8 cellular contexts compared by ENCODE assay signal in genomic region chr9:4923580-4924544, GRCh38.
A peak's percentile ranks its signal among the peaks of the same experiment; 100 is the strongest.
DNase-seq lines count a peak whose midpoint lies in the region; ATAC-seq and TF ChIP-seq lines count a peak whose summit lies in the region.

No MANE protein-coding gene starts in this region.

- H3K9me3 ChIP-seq in adrenal gland (replicated peaks in 1 of 3) (no peaks in the 10 kb centered on the region), prostate gland (no peaks in the 10 kb centered on the region), gastroesophageal sphincter (peaks cover 0 to 15% (median 0%) of the 10 kb centered on the region in 3 donors)

- ATAC-seq in GM18502 (IDR thresholded peaks at IDR 0.05; ENCODE audit: poor library complexity, unreplicated experiment) (peak; percentile 45), gastroesophageal sphincter (no peak), HG03095 (IDR thresholded peaks at IDR 0.05; ENCODE audit: unreplicated experiment) (no peak)

- H3K27me3 ChIP-seq in KMS-11 (ENCODE audit: insufficient read depth, low read depth) (no peaks in the 10 kb centered on the region), adrenal gland (no peaks in the 10 kb centered on the region), prostate gland (replicated peaks; ENCODE audit: insufficient read depth) (no peaks in the 10 kb centered on the region), gastroesophageal sphincter (no peaks in the 10 kb centered on the region)

- TF ChIP-seq POLR2A in adrenal gland (IDR thresholded peaks at IDR 0.05) (no peak), prostate gland (IDR thresholded peaks at IDR 0.05) (no peak), gastroesophageal sphincter (IDR thresholded peaks at IDR 0.05) (no peak)

- no peak overlapping the region for H3K9ac ChIP-seq in KMS-11

- DNase-seq in AG10803 (ENCODE audit: low read depth) (peak; percentile 20), adrenal gland (no peak), medulla oblongata (ENCODE audit: extremely low spot score) (peak; percentile 20), prostate gland (ENCODE audit: low spot score) (no peak)

- no peaks in the 10 kb centered on the region for H4K20me1 ChIP-seq in KMS-11 (ENCODE audit: insufficient read depth)

- intact Hi-C loops in adrenal gland (cut with DNase I): loop anchor here in 1 of 2 donors (5.0 kb wide), 1 partner anchor 162 kb away; no protein-coding TSS in a partner anchor
- intact Hi-C loops in prostate gland (cut with DNase I): loop anchor here (10.0 kb wide), 1 partner anchor 159 kb away; no protein-coding TSS in a partner anchor

- H3K27ac ChIP-seq in KMS-11: no peak overlapping the region
- H3K27ac ChIP-seq in adrenal gland: no peak overlapping the region
- H3K27ac ChIP-seq in prostate gland: no peak overlapping the region
- H3K27ac ChIP-seq in gastroesophageal sphincter: no peak overlapping the region

- no peak for TF ChIP-seq EP300 in gastroesophageal sphincter (IDR thresholded peaks at IDR 0.05)

- H3K36me3 ChIP-seq in KMS-11 (ENCODE audit: insufficient read depth): no peaks in the 10 kb centered on the region
- no peaks in the 10 kb centered on the region for H3K36me3 ChIP-seq in adrenal gland (replicated peaks in 1 of 2)
- no peaks in the 10 kb centered on the region for H3K36me3 ChIP-seq in prostate gland
- H3K36me3 ChIP-seq in gastroesophageal sphincter: no peaks in the 10 kb centered on the region

- H2AFZ ChIP-seq in KMS-11 (ENCODE audit: low read depth): no peak overlapping the region

- H3K4me1 ChIP-seq in KMS-11 (ENCODE audit: low read depth, poor library complexity, severe bottlenecking) (no peaks in the 10 kb centered on the region), adrenal gland (replicated peaks in 1 of 2) (no peaks in the 10 kb centered on the region), prostate gland (replicated peaks) (no peaks in the 10 kb centered on the region), gastroesophageal sphincter (no peaks in the 10 kb centered on the region)

- TF ChIP-seq CTCF in AG10803 (conservative IDR thresholded peaks at IDR 0.05; ENCODE audit: low read length) (peak; percentile 55), KMS-11 (conservative IDR thresholded peaks at IDR 0.05; ENCODE audit: low read depth, low read length) (peak; percentile 51), adrenal gland (IDR thresholded peaks at IDR 0.05) (peak in 5 of 6 experiments; percentile 20 to 50 (median 39)), prostate gland (IDR thresholded peaks at IDR 0.05) (peak in 2 of 4 experiments; percentile 28 to 33), gastroesophageal sphincter (IDR thresholded peaks at IDR 0.05) (no peak)

- H3K4me3 ChIP-seq in AG10803 (ENCODE audit: low read length): no peak overlapping the region
- no peak overlapping the region for H3K4me3 ChIP-seq in KMS-11 (IDR thresholded peaks at IDR 0.05; ENCODE audit: insufficient read depth, low read depth, low read length)
- no peak overlapping the region for H3K4me3 ChIP-seq in adrenal gland
- H3K4me3 ChIP-seq in prostate gland: no peak overlapping the region
- H3K4me3 ChIP-seq in gastroesophageal sphincter: no peak overlapping the region

- no peaks in the 10 kb centered on the region for H3K79me2 ChIP-seq in KMS-11 (ENCODE audit: insufficient read depth, low read depth)

- H3K4me2 ChIP-seq in KMS-11: no peak overlapping the region

- 45 to 73% (median 60%) methylated on average over 5 of the region's 5 CpGs for WGBS in adrenal gland, 4 donors
- WGBS in prostate gland: 70% methylated on average over 5 of the region's 5 CpGs
- 31 to 67% methylated on average over 5 of the region's 5 CpGs for WGBS in gastroesophageal sphincter (ENCODE audit: low coverage in 1 of 2), 2 donors

Comparison
In these comparisons a context has a peak if more than half of its experiments do, and no peak if none do; other contexts are left out.
1. DNase-seq: peak in AG10803 (single experiment) and medulla oblongata (single experiment); none in adrenal gland (0 of 7) and prostate gland (single experiment).
2. CTCF ChIP-seq: peak in AG10803 (single experiment), KMS-11 (single experiment) and adrenal gland (5 of 6); none in gastroesophageal sphincter (0 of 4).